8 cellular contexts compared by ENCODE assay signal in the genomic region with DNA sequence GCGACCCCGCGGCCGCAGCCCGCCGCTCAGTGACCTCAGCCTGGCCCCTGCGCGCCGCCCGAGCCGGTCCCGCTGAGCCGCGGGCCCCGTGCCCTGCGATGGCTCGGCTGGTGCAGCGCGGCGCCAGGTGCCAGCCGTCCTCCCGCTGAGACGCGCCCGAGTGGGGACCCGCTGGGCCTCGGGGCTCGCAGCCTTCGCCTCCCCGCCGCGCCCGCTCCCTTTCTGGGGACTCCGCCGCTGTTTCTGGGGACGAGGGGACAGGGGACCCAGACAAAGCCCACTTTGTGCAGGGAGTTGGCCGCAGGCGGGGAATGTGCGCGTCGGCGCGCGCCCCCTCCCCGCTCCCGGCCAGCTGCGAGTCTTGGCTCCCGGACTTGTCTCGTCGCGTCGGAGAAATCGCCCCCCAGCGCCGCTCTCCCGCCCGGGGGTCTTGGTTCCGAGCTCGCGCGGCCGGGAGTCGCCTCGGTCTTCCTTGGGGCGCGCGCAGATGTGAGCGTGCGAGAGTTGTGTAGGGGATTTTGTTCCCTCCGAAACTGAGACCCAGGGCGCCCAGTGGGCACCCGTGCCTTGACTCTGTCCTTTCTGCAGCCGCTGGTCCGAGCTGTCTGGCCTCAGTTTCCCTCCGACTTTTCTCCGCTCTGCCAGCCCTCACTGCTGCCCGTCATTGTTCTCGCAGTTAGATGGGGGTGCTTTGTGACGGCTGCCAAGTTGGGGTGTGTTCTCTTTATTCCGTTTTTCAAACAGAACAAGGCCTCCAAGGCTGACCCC. TPM values are rescaled to one million over a fixed set of nuclear protein-coding genes. Genes with fewer than 3 reads are reported as not detected.
DNase-seq lines count a peak whose midpoint lies in the region; ATAC-seq and TF ChIP-seq lines count a peak whose summit lies in the region.

No MANE protein-coding gene starts in this region.

- H3K4me3 ChIP-seq in HUES6 (ENCODE audit: low read depth, low read length) (peak overlapping the region; percentile 69), lung (peak overlapping the region; percentile 83), thyroid gland (replicated peaks in 1 of 3) (peak overlapping the region; percentile 4 to 68 (median 49))

- peaks cover 70% of the 10 kb centered on the region for H3K27me3 ChIP-seq in HUES6 (ENCODE audit: control insufficient read depth, insufficient read depth, low read length)
- H3K27me3 ChIP-seq in lung (ENCODE audit: control insufficient read depth, insufficient read depth): no peaks in the 10 kb centered on the region
- no peaks in the 10 kb centered on the region for H3K27me3 ChIP-seq in thyroid gland

- no peaks in the 10 kb centered on the region for H3K36me3 ChIP-seq in HUES6 (ENCODE audit: control insufficient read depth, insufficient read depth, low read length)
- no peaks in the 10 kb centered on the region for H3K36me3 ChIP-seq in lung (ENCODE audit: control insufficient read depth in 2 of 2, insufficient read depth in 2 of 2, low read length in 2 of 2)
- no peaks in the 10 kb centered on the region for H3K36me3 ChIP-seq in thyroid gland

- peak; percentile 7 for ATAC-seq in lung (ENCODE audit: insufficient read depth, low FRiP score)

- H3K9me3 ChIP-seq in HUES6 (ENCODE audit: control insufficient read depth, insufficient read depth, low read depth, low read length) (no peaks in the 10 kb centered on the region), lung (ENCODE audit: control insufficient read depth in 2 of 2, insufficient read depth in 1 of 2, low read length in 1 of 2) (no peaks in the 10 kb centered on the region), thyroid gland (no peaks in the 10 kb centered on the region)

- no peak overlapping the region for H3K27ac ChIP-seq in HUES6 (ENCODE audit: low read depth, low read length)
- peak overlapping the region; percentile 83 for H3K27ac ChIP-seq in caudate nucleus (ENCODE audit: low read depth, low read length)
- H3K27ac ChIP-seq in lung (ENCODE audit: low read depth in 1 of 2, low read length in 1 of 2): peak overlapping the region; percentile 85 to 86
- peak overlapping the region in 2 of 3 donors; percentile 65 to 74 for H3K27ac ChIP-seq in thyroid gland

- intact Hi-C loops in thyroid gland (cut with DNase I): no loop called here

- WGBS in lung, 2 donors: 1% methylated on average over 72 to 80 of the region's 80 CpGs
- 1% methylated on average over 13 to 16 of the region's 80 CpGs for WGBS in thyroid gland, 2 donors

- H3K4me1 ChIP-seq in HUES6 (ENCODE audit: control insufficient read depth, insufficient read depth, low read length): peaks cover 6% of the 10 kb centered on the region; the same call in 1 of the 2 replicates
- H3K4me1 ChIP-seq in lung (ENCODE audit: control insufficient read depth in 2 of 2, insufficient read depth in 2 of 2, low read length in 2 of 2): peaks cover 0 to 8% of the 10 kb centered on the region in 2 donors
- peaks cover 9 to 19% of the 10 kb centered on the region in 2 donors for H3K4me1 ChIP-seq in thyroid gland

- TF ChIP-seq CTCF in lung (IDR thresholded peaks at IDR 0.05; ENCODE audit: control extremely low read depth, extremely low read depth) (no peak), thyroid gland (IDR thresholded peaks at IDR 0.05) (no peak)

- TF ChIP-seq POLR2A in thyroid gland (IDR thresholded peaks at IDR 0.05): no peak

- peak; percentile 48 for DNase-seq in NCI-H345 (lab: John Stamatoyannopoulos, UW)
- DNase-seq in NCI-H345 treated with DMSO at 0.1 percent for 48 hours (lab: John Stamatoyannopoulos, UW; ENCODE audit: unreplicated experiment): no peak
- DNase-seq in caudate nucleus (lab: John Stamatoyannopoulos, UW): peak in 36 of 61 donors; percentile 31 to 73 (median 55)
- DNase-seq in lung (ENCODE audit: low spot score): peak; percentile 28
- DNase-seq in thyroid gland: no peak
- DNase-seq in amniotic stem cell (lab: John Stamatoyannopoulos, UW): no peak
- no peak for DNase-seq in AG20443 (ENCODE audit: low spot score)

- peak overlapping the region; percentile 75 for H3K9ac ChIP-seq in HUES6 (ENCODE audit: low read length)

RNA-seq across cellular contexts. Expression of gene VASH1, which starts 0.8 kb away (rescaled TPM):
- total RNA-seq in lung: 10 to 100 TPM; 22.9 to 25.4 TPM
- polyA plus RNA-seq in lung: 10 to 100 TPM; 10.5 to 13.1 TPM
- 1 to 10 TPM; 2.3 to 5.0 (median 3.1) TPM for total RNA-seq in thyroid gland

RNA-seq across cellular contexts. Expression of gene ANGEL1, which starts 50.6 kb away (rescaled TPM):
- 10 to 100 TPM; 19.5 to 20.4 TPM for total RNA-seq in lung
- 10 to 100 TPM; 10.4 to 10.5 TPM for polyA plus RNA-seq in lung
- 10 to 100 TPM; 14.5 to 26.0 (median 18.4) TPM for total RNA-seq in thyroid gland

Comparison
In these comparisons a context has a peak if more than half of its experiments do, and no peak if none do; other contexts are left out.
1. DNase-seq: peak in NCI-H345 (single experiment), caudate nucleus (36 of 61) and lung (single experiment); none in NCI-H345 treated with DMSO at 0.1 percent for 48 hours (single experiment), thyroid gland (0 of 2), amniotic stem cell (single experiment) and AG20443 (single experiment).
2. RNA of gene VASH1, which starts 0.8 kb away (total RNA-seq): 22.9 to 25.4 TPM in lung; 2.3 to 5.0 TPM in thyroid gland; every median in the first group is over 4 times any median in the second.
3. Peak in every context shown above with its lines, with median percentiles within 50 percentile points of each other: H3K4me3 ChIP-seq.